In the genomic region with DNA sequence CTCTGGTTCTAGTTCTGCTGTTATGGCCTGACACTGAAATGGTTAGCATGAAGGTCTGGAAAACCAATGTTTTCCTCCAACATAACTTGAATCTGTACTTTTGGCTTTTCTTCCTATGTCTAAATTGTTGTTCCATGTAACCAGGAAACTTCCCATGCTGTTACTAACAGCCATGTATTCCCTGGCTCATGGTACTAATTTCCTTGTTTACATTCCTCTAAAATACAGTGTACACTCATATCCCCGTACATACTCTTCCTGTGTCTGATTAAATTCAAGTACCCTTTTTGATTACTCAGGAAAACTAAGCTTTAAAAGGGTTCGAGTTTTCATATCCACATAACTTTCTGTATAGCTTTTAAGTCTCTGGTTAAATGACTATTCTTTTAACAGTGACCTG, we compare ENCODE assay signal across 13 cellular contexts. TPM values are rescaled to one million over a fixed set of nuclear protein-coding genes. Genes with fewer than 3 reads are reported as not detected.
DNase-seq lines count a peak whose midpoint lies in the region; ATAC-seq and TF ChIP-seq lines count a peak whose summit lies in the region.
"Had no signal": no experiment of that assay in that cellular context is flagged by ENCODE, and none has a peak within 500 bp of the region (broad histone marks: within the 10 kb centered on the region; RNA-seq: fewer than 3 reads in every experiment).

No MANE protein-coding gene starts in this region.

- DNase-seq in ELR (ENCODE audit: low read depth), result peak; percentile 53
- DNase-seq in NCI-H774 (lab: John Stamatoyannopoulos, UW), result peak; percentile 1
- DNase-seq in fibroblast of pulmonary artery (ENCODE audit: low read depth), result peak; percentile 5
- no peak for DNase-seq in activated T-helper 1 cell treated with anti-CD3 and anti-CD28 coated beads, Interleukin-12 subunit alpha, Interleukin-12 subunit beta, Interleukin-2, Interleukin-4 antibody, amounts not matched to agents 30 ng/mL and 10 ng/mL and 1 ng/mL, durations not matched to agents 14 hours and 24 hours and 36 hours (ENCODE audit: low spot score)
- no peak for DNase-seq in SHP77 treated with DMSO at 0.1 percent for 48 hours (lab: John Stamatoyannopoulos, UW)
- no peak for DNase-seq in H7
- DNase-seq: activated CD4-positive, alpha-beta memory T cell treated with anti-CD3 and anti-CD28 coated beads for 36 hours; anterior cingulate cortex; gastrocnemius medialis; psoas muscle had no signal

- H3K4me3 Mint-ChIP-seq in nephron, result peak overlapping the region in 2 of 3 experiments; percentile 29 to 32
- H3K4me3 Mint-ChIP-seq in activated T-helper 1 cell treated with anti-CD3 and anti-CD28 coated beads, Interleukin-12 subunit alpha, Interleukin-12 subunit beta, Interleukin-2, Interleukin-4 antibody, amounts not matched to agents 30 ng/mL and 10 ng/mL and 1 ng/mL, durations not matched to agents 14 hours and 24 hours and 36 hours, result no peak overlapping the region
- H3K4me3 Mint-ChIP-seq: activated CD4-positive, alpha-beta memory T cell treated with anti-CD3 and anti-CD28 coated beads for 36 hours had no signal

- H3K27me3 Mint-ChIP-seq in nephron (ENCODE audit: low read depth), result peaks cover 13% of the 10 kb centered on the region
- peaks cover 28% of the 10 kb centered on the region for H3K27me3 Mint-ChIP-seq in activated T-helper 1 cell treated with anti-CD3 and anti-CD28 coated beads, Interleukin-12 subunit alpha, Interleukin-12 subunit beta, Interleukin-2, Interleukin-4 antibody, amounts not matched to agents 30 ng/mL and 10 ng/mL and 1 ng/mL, durations not matched to agents 14 hours and 24 hours and 36 hours (ENCODE audit: insufficient read depth)

- TF ChIP-seq CTCF in fibroblast of pulmonary artery (IDR thresholded peaks at IDR 0.05; ENCODE audit: low read length, missing control alignments), result no peak
- TF ChIP-seq CTCF in nephron (IDR thresholded peaks at IDR 0.05; ENCODE audit: unreplicated experiment in 3 of 3), result no peak

- H3K4me1 Mint-ChIP-seq in nephron, result no peaks in the 10 kb centered on the region
- peaks cover 5% of the 10 kb centered on the region for H3K4me1 Mint-ChIP-seq in activated T-helper 1 cell treated with anti-CD3 and anti-CD28 coated beads, Interleukin-12 subunit alpha, Interleukin-12 subunit beta, Interleukin-2, Interleukin-4 antibody, amounts not matched to agents 30 ng/mL and 10 ng/mL and 1 ng/mL, durations not matched to agents 14 hours and 24 hours and 36 hours (ENCODE audit: low read depth)

- no peak overlapping the region for H3K4me3 ChIP-seq in fibroblast of pulmonary artery (replicated peaks; ENCODE audit: low read depth, low read length)
- no peak overlapping the region for H3K4me3 ChIP-seq in H7 (ENCODE audit: insufficient read depth, low read depth, low read length)
- H3K4me3 ChIP-seq: gastrocnemius medialis, psoas muscle had no signal

- H3K27ac Mint-ChIP-seq in nephron, result no peak overlapping the region
- no peak overlapping the region for H3K27ac Mint-ChIP-seq in activated T-helper 1 cell treated with anti-CD3 and anti-CD28 coated beads, Interleukin-12 subunit alpha, Interleukin-12 subunit beta, Interleukin-2, Interleukin-4 antibody, amounts not matched to agents 30 ng/mL and 10 ng/mL and 1 ng/mL, durations not matched to agents 14 hours and 24 hours and 36 hours
- H3K27ac Mint-ChIP-seq: activated CD4-positive, alpha-beta memory T cell treated with anti-CD3 and anti-CD28 coated beads for 36 hours had no signal

- no peaks in the 10 kb centered on the region; the same call in 1 of the 2 replicates for H3K36me3 ChIP-seq in H7 (replicated peaks; ENCODE audit: control insufficient read depth, insufficient read depth, low read length)
- H3K36me3 ChIP-seq: gastrocnemius medialis had no signal

- peaks cover 3% of the 10 kb centered on the region for H3K9me3 Mint-ChIP-seq in nephron
- H3K9me3 Mint-ChIP-seq in activated T-helper 1 cell treated with anti-CD3 and anti-CD28 coated beads, Interleukin-12 subunit alpha, Interleukin-12 subunit beta, Interleukin-2, Interleukin-4 antibody, amounts not matched to agents 30 ng/mL and 10 ng/mL and 1 ng/mL, durations not matched to agents 14 hours and 24 hours and 36 hours, result no peaks in the 10 kb centered on the region
- H3K9me3 Mint-ChIP-seq: activated CD4-positive, alpha-beta memory T cell treated with anti-CD3 and anti-CD28 coated beads for 36 hours had no signal

- no peaks in the 10 kb centered on the region for H3K36me3 Mint-ChIP-seq in nephron (ENCODE audit: low read depth)
- H3K36me3 Mint-ChIP-seq in activated T-helper 1 cell treated with anti-CD3 and anti-CD28 coated beads, Interleukin-12 subunit alpha, Interleukin-12 subunit beta, Interleukin-2, Interleukin-4 antibody, amounts not matched to agents 30 ng/mL and 10 ng/mL and 1 ng/mL, durations not matched to agents 14 hours and 24 hours and 36 hours (ENCODE audit: low read depth), result no peaks in the 10 kb centered on the region
- H3K36me3 Mint-ChIP-seq: activated CD4-positive, alpha-beta memory T cell treated with anti-CD3 and anti-CD28 coated beads for 36 hours had no signal

- peaks cover 3% of the 10 kb centered on the region; the same call in 1 of the 2 replicates for H3K27me3 ChIP-seq in H7 (ENCODE audit: control insufficient read depth, insufficient read depth, low read length)
- H3K27me3 ChIP-seq: gastrocnemius medialis had no signal

- ATAC-seq in HG03039 (IDR thresholded peaks at IDR 0.05; ENCODE audit: unreplicated experiment), result no peak
- ATAC-seq: gastrocnemius medialis, psoas muscle had no signal

- intact Hi-C loops in activated T-helper 1 cell treated with anti-CD3 and anti-CD28 coated beads, Interleukin-12 subunit alpha, Interleukin-12 subunit beta, Interleukin-2, Interleukin-4 antibody, amounts not matched to agents 30 ng/mL and 10 ng/mL and 1 ng/mL, durations not matched to agents 14 hours and 24 hours and 36 hours (cut with micrococcal nuclease), result loop anchor here (2.0 kb wide), 1 partner anchor 113 kb away; no protein-coding TSS in a partner anchor

RNA-seq across cellular contexts. Expression of a gene that starts 12.3 kb away (rescaled TPM):
- total RNA-seq in activated T-helper 1 cell treated with anti-CD3 and anti-CD28 coated beads, Interleukin-12 subunit alpha, Interleukin-12 subunit beta, Interleukin-2, Interleukin-4 antibody, amounts not matched to agents 30 ng/mL and 10 ng/mL and 1 ng/mL, durations not matched to agents 14 hours and 24 hours and 36 hours, result not detected in 2 replicates
- not detected in 2 replicates for total RNA-seq in H7 (2014; rRNA removed; shearing (Covaris generic))
- total RNA-seq: activated CD4-positive, alpha-beta memory T cell treated with anti-CD3 and anti-CD28 coated beads for 36 hours; gastrocnemius medialis; psoas muscle; temporal lobe had no signal

Comparison
In these comparisons a context has a peak if more than half of its experiments do, and no peak if none do; other contexts are left out.
1. DNase-seq: peak in ELR (single experiment), NCI-H774 (single experiment) and fibroblast of pulmonary artery (single experiment); none in activated T-helper 1 cell treated with anti-CD3 and anti-CD28 coated beads, Interleukin-12 subunit alpha, Interleukin-12 subunit beta, Interleukin-2, Interleukin-4 antibody, amounts not matched to agents 30 ng/mL and 10 ng/mL and 1 ng/mL, durations not matched to agents 14 hours and 24 hours and 36 hours (single experiment), SHP77 treated with DMSO at 0.1 percent for 48 hours (single experiment) and H7 (single experiment).